8 cellular contexts compared by ENCODE assay signal in genomic region chr1:55216078-55216477, GRCh38. TPM values are rescaled to one million over a fixed set of nuclear protein-coding genes. Genes with fewer than 3 reads are reported as not detected.
A peak's percentile ranks its signal among the peaks of the same experiment; 100 is the strongest.
DNase-seq lines count a peak whose midpoint lies in the region; ATAC-seq and TF ChIP-seq lines count a peak whose summit lies in the region.

No MANE protein-coding gene starts in this region.

- H3K4me1 Mint-ChIP-seq in T-cell, result peaks cover 60 to 64% (median 60%) of the 10 kb centered on the region in 3 donors

- H3K9me2 ChIP-seq in HCT116 (ENCODE audit: insufficient read depth), result no peaks in the 10 kb centered on the region

- no peaks in the 10 kb centered on the region for H3K36me3 Mint-ChIP-seq in T-cell

- H3K4me3 Mint-ChIP-seq in T-cell, result peak overlapping the region; percentile 88 to 97 (median 96)

- H3K27me3 ChIP-seq in HCT116 (ENCODE audit: insufficient read depth, low read length), result no peaks in the 10 kb centered on the region

- no peak for DNase-seq in HCT116 (ENCODE audit: low read depth, low spot score)
- DNase-seq in T-cell, result no peak
- DNase-seq in foreskin fibroblast, result no peak
- DNase-seq in head of caudate nucleus, result no peak
- no peak for DNase-seq in central memory CD4-positive, alpha-beta T cell
- no peak for DNase-seq in activated CD4-positive, CD25-positive, alpha-beta regulatory T cell treated with anti-CD3 and anti-CD28 coated beads, Interleukin-2, amount 50 U/mL, for 72 hours
- DNase-seq in NK-92 treated with Interleukin-12 subunit alpha and Interleukin-12 subunit beta, amount 100 ng/mL, for 24 hours (lab: John Stamatoyannopoulos, UW), result no peak

- BruUV-seq in HCT116 (replicated peaks; lab: Mats Ljungman, UMichigan), result TSS peak; percentile 85

- H3K9me3 ChIP-seq in HCT116 (ENCODE audit: control insufficient read depth in 1 of 2, insufficient read depth in 1 of 2, low read depth in 1 of 2, low read length in 2 of 2), result no peaks in the 10 kb centered on the region

- ATAC-seq in HCT116 (no peak), T-cell (replicated peaks in 1 of 4) (no peak)

- H3K4me1 ChIP-seq in HCT116 (ENCODE audit: control insufficient read depth in 1 of 2, insufficient read depth in 2 of 2, low read length in 2 of 2), result peaks cover 13 to 32% of the 10 kb centered on the region in 2 experiments

- POLR2A ChIA-PET in HCT116 (lab: Charles Lee), result no interaction called here
- POLR2A ChIA-PET in T-cell (lab: Charles Lee), result no interaction called here

- no peaks in the 10 kb centered on the region for H3K27me3 Mint-ChIP-seq in T-cell

- H3K27ac ChIP-seq in HCT116 (ENCODE audit: low read depth, low read length) (peak overlapping the region; percentile 90), skin epidermis (peak overlapping the region; percentile 91 to 100 (median 97))

- no peaks in the 10 kb centered on the region for H3K36me3 ChIP-seq in HCT116 (ENCODE audit: control insufficient read depth in 1 of 2, insufficient read depth in 2 of 2, low read length in 2 of 2)

- H3K79me2 ChIP-seq in HCT116 (ENCODE audit: insufficient read depth, low read length), result peaks cover 47% of the 10 kb centered on the region

- CTCF ChIA-PET in HCT116 (lab: Charles Lee) (no interaction called here), T-cell (lab: Charles Lee) (no interaction called here)

- TF ChIP-seq CTCF in HCT116 (IDR thresholded peaks at IDR 0.05 in 2 of 3, conservative IDR thresholded peaks at IDR 0.05 in 1 of 3; ENCODE audit: borderline replicate concordance in 1 of 3, insufficient read depth in 1 of 3, low read depth in 2 of 3, low read length in 2 of 3) (no peak), foreskin fibroblast (IDR thresholded peaks at IDR 0.05; ENCODE audit: low read depth, low read length) (no peak)

- H3K9ac ChIP-seq in HCT116 (ENCODE audit: low read length), result peak overlapping the region; percentile 91

- H4K20me1 ChIP-seq in HCT116 (ENCODE audit: insufficient read depth), result no peaks in the 10 kb centered on the region; the same call in 1 of the 2 replicates

- H2AFZ ChIP-seq in HCT116 (ENCODE audit: low read depth, low read length, poor library complexity, severe bottlenecking), result peak overlapping the region; percentile 13

- no peak for TF ChIP-seq POLR2A in HCT116 (IDR thresholded peaks at IDR 0.05; ENCODE audit: borderline replicate concordance, extremely low read depth, insufficient read depth, insufficient read length)

- peak overlapping the region; percentile 97 to 100 for H3K27ac Mint-ChIP-seq in T-cell

- TF ChIP-seq RAD21 in HCT116 (IDR thresholded peaks at IDR 0.05; ENCODE audit: low read depth), result no peak

- intact Hi-C loops in HCT116 (cut with micrococcal nuclease) (no loop called here), head of caudate nucleus (cut with DNase I) (loop anchor here (10.0 kb wide), 1 partner anchor 61 kb away; no protein-coding TSS in a partner anchor)

- RAD21 ChIA-PET in HCT116 (lab: Charles Lee; ENCODE audit: low non-redundant PET in 1 of 2, low total read pairs in 2 of 2, uncharacterized antibody in 2 of 2, unreplicated experiment in 2 of 2), result no interaction called here

- no peaks in the 10 kb centered on the region for H3K9me3 Mint-ChIP-seq in T-cell

- peak overlapping the region; percentile 94 for H3K4me2 ChIP-seq in HCT116 (ENCODE audit: low read length)

- H3K4me3 ChIP-seq in HCT116 (replicated peaks in 1 of 2; ENCODE audit: low read depth in 1 of 2, low read length in 2 of 2), result peak overlapping the region; percentile 78 to 82
- peak overlapping the region; percentile 84 to 89 for H3K4me3 ChIP-seq in foreskin fibroblast (ENCODE audit: low read depth in 1 of 2, low read length in 2 of 2)
- peak overlapping the region; percentile 71 to 93 (median 81) for H3K4me3 ChIP-seq in skin epidermis

TF ChIP-seq in HCT116, 20 proteins besides CTCF, POLR2A, EP300 and RAD21:
- TF ChIP-seq SRF (IDR thresholded peaks at IDR 0.05; ENCODE audit: low read depth) (no peak), SP1 (IDR thresholded peaks at IDR 0.05; ENCODE audit: low read depth) (no peak), SIN3A (IDR thresholded peaks at IDR 0.05; ENCODE audit: low read depth) (no peak), ZNF274 (IDR thresholded peaks at IDR 0.05; ENCODE audit: low read depth, low read length) (no peak), EZH2 (IDR thresholded peaks at IDR 0.05) (no peak), YY1 (IDR thresholded peaks at IDR 0.05; ENCODE audit: extremely low read depth, insufficient replicate concordance, low read depth, low read length) (no peak), REST (IDR thresholded peaks at IDR 0.05; ENCODE audit: low read depth) (no peak), FOSL1 (IDR thresholded peaks at IDR 0.05; ENCODE audit: low read depth) (no peak), TCF7L2 (IDR thresholded peaks at IDR 0.05; ENCODE audit: borderline replicate concordance, extremely low read depth, insufficient read depth, insufficient read length) (no peak), JUND (IDR thresholded peaks at IDR 0.05) (no peak), EZH2phosphoT487 (IDR thresholded peaks at IDR 0.05; ENCODE audit: borderline replicate concordance) (no peak), CEBPB (IDR thresholded peaks at IDR 0.05; ENCODE audit: low read depth) (no peak), ZFX (IDR thresholded peaks at IDR 0.05) (no peak), ELF1 (IDR thresholded peaks at IDR 0.05; ENCODE audit: borderline replicate concordance, low read depth) (no peak), CBX3 (IDR thresholded peaks at IDR 0.05; ENCODE audit: low read depth) (no peak)
- TF ChIP-seq, protein P1, sequence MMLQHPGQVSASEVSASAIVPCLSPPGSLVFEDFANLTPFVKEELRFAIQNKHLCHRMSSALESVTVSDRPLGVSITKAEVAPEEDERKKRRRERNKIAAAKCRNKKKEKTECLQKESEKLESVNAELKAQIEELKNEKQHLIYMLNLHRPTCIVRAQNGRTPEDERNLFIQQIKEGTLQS (IDR thresholded peaks at IDR 0.05), result no peak
- TF ChIP-seq, protein P2, sequence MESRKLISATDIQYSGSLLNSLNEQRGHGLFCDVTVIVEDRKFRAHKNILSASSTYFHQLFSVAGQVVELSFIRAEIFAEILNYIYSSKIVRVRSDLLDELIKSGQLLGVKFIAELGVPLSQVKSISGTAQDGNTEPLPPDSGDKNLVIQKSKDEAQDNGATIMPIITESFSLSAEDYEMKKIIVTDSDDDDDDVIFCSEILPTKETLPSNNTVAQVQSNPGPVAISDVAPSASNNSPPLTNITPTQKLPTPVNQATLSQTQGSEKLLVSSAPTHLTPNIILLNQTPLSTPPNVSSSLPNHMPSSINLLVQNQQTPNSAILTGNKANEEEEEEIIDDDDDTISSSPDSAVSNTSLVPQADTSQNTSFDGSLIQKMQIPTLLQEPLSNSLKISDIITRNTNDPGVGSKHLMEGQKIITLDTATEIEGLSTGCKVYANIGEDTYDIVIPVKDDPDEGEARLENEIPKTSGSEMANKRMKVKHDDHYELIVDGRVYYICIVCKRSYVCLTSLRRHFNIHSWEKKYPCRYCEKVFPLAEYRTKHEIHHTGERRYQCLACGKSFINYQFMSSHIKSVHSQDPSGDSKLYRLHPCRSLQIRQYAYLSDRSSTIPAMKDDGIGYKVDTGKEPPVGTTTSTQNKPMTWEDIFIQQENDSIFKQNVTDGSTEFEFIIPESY (IDR thresholded peaks at IDR 0.05; ENCODE audit: extremely low read depth, insufficient replicate concordance, low read length), result no peak
- TF ChIP-seq, protein P3, sequence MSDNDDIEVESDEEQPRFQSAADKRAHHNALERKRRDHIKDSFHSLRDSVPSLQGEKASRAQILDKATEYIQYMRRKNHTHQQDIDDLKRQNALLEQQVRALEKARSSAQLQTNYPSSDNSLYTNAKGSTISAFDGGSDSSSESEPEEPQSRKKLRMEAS (IDR thresholded peaks at IDR 0.05), result no peak

RNA-seq across cellular contexts. Expression of gene USP24, which starts 0.9 kb away (rescaled TPM):
- total RNA-seq in HCT116 (2021; ENCODE audit: unreplicated experiment) (34.2 TPM), T-cell (10 to 100 TPM; 58.9 to 90.7 (median 64.0) TPM)
- polyA plus RNA-seq in HCT116 (2012), result 12.0 and 12.8 TPM in 2 replicates
